8 cellular contexts compared by ENCODE assay signal in the genomic region with DNA sequence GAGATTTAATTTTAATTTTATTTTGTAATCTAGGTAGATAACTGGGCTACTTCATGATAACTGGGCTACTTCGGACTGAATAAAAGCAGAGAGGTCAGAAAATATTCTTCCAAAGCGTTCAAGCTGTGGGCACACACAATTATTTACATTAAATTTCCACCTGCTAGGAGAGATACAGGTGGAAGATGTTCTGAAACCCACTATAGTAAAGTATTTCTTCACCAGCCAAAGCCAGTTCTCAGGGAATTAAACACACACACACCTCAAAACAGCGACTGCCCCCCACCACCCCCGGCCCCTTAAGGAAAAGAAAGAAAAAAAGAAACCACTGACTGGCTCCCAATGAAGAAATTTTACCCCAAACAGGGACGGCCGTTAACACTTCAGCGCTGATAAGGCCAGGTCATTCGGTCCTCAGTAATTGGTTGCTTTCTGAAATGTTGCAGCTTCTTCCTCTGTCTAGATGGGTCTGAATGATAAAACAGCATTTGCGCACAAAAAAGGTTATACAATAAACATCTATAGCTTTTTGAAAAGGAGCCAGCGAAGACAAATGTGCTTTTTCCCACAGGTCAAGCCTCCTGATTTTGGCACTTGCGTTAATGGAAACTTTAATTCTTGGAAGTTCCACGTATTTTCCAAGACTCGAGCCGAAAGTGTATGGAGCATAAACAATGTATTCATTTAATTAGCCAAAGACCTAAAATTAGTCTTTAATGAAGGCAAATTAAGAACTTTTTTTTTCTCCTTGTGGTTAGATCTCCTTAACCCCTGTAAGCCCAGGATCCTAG. TPM values are rescaled to one million over a fixed set of nuclear protein-coding genes. Genes with fewer than 3 reads are reported as not detected.
A peak's percentile ranks its signal among the peaks of the same experiment; 100 is the strongest.
DNase-seq lines count a peak whose midpoint lies in the region; ATAC-seq and TF ChIP-seq lines count a peak whose summit lies in the region.

No MANE protein-coding gene starts in this region.

- peaks cover 6% of the 10 kb centered on the region for H3K4me1 ChIP-seq in CD8-positive, alpha-beta T cell (ENCODE audit: insufficient read depth, low read length)
- peaks cover 4% of the 10 kb centered on the region for H3K4me1 ChIP-seq in right cardiac atrium (ENCODE audit: control insufficient read depth, insufficient read depth, low read length)
- no peaks in the 10 kb centered on the region for H3K4me1 ChIP-seq in prostate gland (replicated peaks)

- no peaks in the 10 kb centered on the region for H3K9me3 Mint-ChIP-seq in CD8-positive, alpha-beta T cell
- no peaks in the 10 kb centered on the region for H3K9me3 Mint-ChIP-seq in activated T-helper 2 cell treated with anti-CD3 and anti-CD28 coated beads, Interferon-gamma antibody, Interleukin-2, Interleukin-4, amounts not matched to agents 10 μg/mL and 5 μg/mL and 100 μg/mL, durations not matched to agents 14 hours and 24 hours and 36 hours
- no peaks in the 10 kb centered on the region for H3K9me3 Mint-ChIP-seq in activated CD4-positive, alpha-beta T cell treated with anti-CD3 and anti-CD28 coated beads, Interleukin-2, amount 10 ng/mL, durations not matched to agents 7 days and 5 days

- POLR2A ChIA-PET in CD8-positive, alpha-beta T cell (lab: Charles Lee), result no interaction called here
- POLR2A ChIA-PET in activated CD4-positive, alpha-beta T cell treated with anti-CD3 and anti-CD28 coated beads, Interleukin-2, amount 10 ng/mL, durations not matched to agents 7 days and 5 days (lab: Charles Lee), result no interaction called here

- no peak for DNase-seq in CD8-positive, alpha-beta T cell
- DNase-seq in WERI-Rb-1, result no peak
- DNase-seq in right cardiac atrium, result no peak
- DNase-seq in prostate gland (ENCODE audit: low spot score), result no peak
- no peak for DNase-seq in COLO668 (lab: John Stamatoyannopoulos, UW; ENCODE audit: unreplicated experiment)
- no peak for DNase-seq in activated T-helper 2 cell treated with anti-CD3 and anti-CD28 coated beads, Interferon-gamma antibody, Interleukin-2, Interleukin-4, amounts not matched to agents 10 μg/mL and 5 μg/mL and 100 μg/mL, durations not matched to agents 14 hours and 24 hours and 36 hours (ENCODE audit: low spot score)
- no peak for DNase-seq in activated CD4-positive, alpha-beta T cell treated with anti-CD3 and anti-CD28 coated beads, Interleukin-2, amount 10 ng/mL, durations not matched to agents 7 days and 5 days

- CTCF ChIA-PET in CD8-positive, alpha-beta T cell (lab: Charles Lee), result no interaction called here
- CTCF ChIA-PET in activated CD4-positive, alpha-beta T cell treated with anti-CD3 and anti-CD28 coated beads, Interleukin-2, amount 10 ng/mL, durations not matched to agents 7 days and 5 days (lab: Charles Lee), result interaction anchor here (0.7 kb wide), 1 partner anchor 95 kb away, joined by 3 read pairs; no protein-coding TSS in a partner anchor

- no peak overlapping the region for H3K27ac ChIP-seq in CD8-positive, alpha-beta T cell (ENCODE audit: low read depth, low read length)
- H3K27ac ChIP-seq in WERI-Rb-1 (peak overlapping the region; percentile 28), right cardiac atrium (ENCODE audit: low read length) (peak overlapping the region; percentile 94), prostate gland (peak overlapping the region; percentile 51 to 76)

- no peak for TF ChIP-seq CTCF in CD8-positive, alpha-beta T cell (IDR thresholded peaks at IDR 0.05)
- TF ChIP-seq CTCF in WERI-Rb-1 (IDR thresholded peaks at IDR 0.05; ENCODE audit: low read depth, low read length) (no peak), prostate gland (IDR thresholded peaks at IDR 0.05) (no peak)

- H3K9me3 ChIP-seq in CD8-positive, alpha-beta T cell (ENCODE audit: low read length), result no peaks in the 10 kb centered on the region
- no peaks in the 10 kb centered on the region for H3K9me3 ChIP-seq in WERI-Rb-1 (ENCODE audit: severe bottlenecking)
- H3K9me3 ChIP-seq in right cardiac atrium (ENCODE audit: control insufficient read depth, low read length), result no peaks in the 10 kb centered on the region
- no peaks in the 10 kb centered on the region for H3K9me3 ChIP-seq in prostate gland

- no peak overlapping the region for H3K27ac Mint-ChIP-seq in CD8-positive, alpha-beta T cell
- no peak overlapping the region for H3K27ac Mint-ChIP-seq in activated T-helper 2 cell treated with anti-CD3 and anti-CD28 coated beads, Interferon-gamma antibody, Interleukin-2, Interleukin-4, amounts not matched to agents 10 μg/mL and 5 μg/mL and 100 μg/mL, durations not matched to agents 14 hours and 24 hours and 36 hours
- no peak overlapping the region for H3K27ac Mint-ChIP-seq in activated CD4-positive, alpha-beta T cell treated with anti-CD3 and anti-CD28 coated beads, Interleukin-2, amount 10 ng/mL, durations not matched to agents 7 days and 5 days

- TF ChIP-seq POLR2A in prostate gland (IDR thresholded peaks at IDR 0.05), result no peak

- H3K36me3 Mint-ChIP-seq in CD8-positive, alpha-beta T cell, result no peaks in the 10 kb centered on the region
- H3K36me3 Mint-ChIP-seq in activated T-helper 2 cell treated with anti-CD3 and anti-CD28 coated beads, Interferon-gamma antibody, Interleukin-2, Interleukin-4, amounts not matched to agents 10 μg/mL and 5 μg/mL and 100 μg/mL, durations not matched to agents 14 hours and 24 hours and 36 hours (ENCODE audit: low read depth), result no peaks in the 10 kb centered on the region
- H3K36me3 Mint-ChIP-seq in activated CD4-positive, alpha-beta T cell treated with anti-CD3 and anti-CD28 coated beads, Interleukin-2, amount 10 ng/mL, durations not matched to agents 7 days and 5 days (ENCODE audit: low read depth), result no peaks in the 10 kb centered on the region

- H3K4me3 Mint-ChIP-seq in CD8-positive, alpha-beta T cell, result peak overlapping the region; percentile 63
- no peak overlapping the region for H3K4me3 Mint-ChIP-seq in activated T-helper 2 cell treated with anti-CD3 and anti-CD28 coated beads, Interferon-gamma antibody, Interleukin-2, Interleukin-4, amounts not matched to agents 10 μg/mL and 5 μg/mL and 100 μg/mL, durations not matched to agents 14 hours and 24 hours and 36 hours (ENCODE audit: low read depth)
- H3K4me3 Mint-ChIP-seq in activated CD4-positive, alpha-beta T cell treated with anti-CD3 and anti-CD28 coated beads, Interleukin-2, amount 10 ng/mL, durations not matched to agents 7 days and 5 days, result no peak overlapping the region

- intact Hi-C loops in CD8-positive, alpha-beta T cell (cut with DNase I, micrococcal nuclease), result no loop called here
- intact Hi-C loops in right cardiac atrium (cut with DNase I), result loop anchor here in 1 of 4 donors (2.0 kb wide), 1 partner anchor 165 kb away; the partner anchor contains the start of gene ABCC9
- intact Hi-C loops in prostate gland (cut with DNase I), result loop anchor here (2.0 kb wide), 1 partner anchor 165 kb away; the partner anchor contains the start of gene ABCC9
- intact Hi-C loops in activated T-helper 2 cell treated with anti-CD3 and anti-CD28 coated beads, Interferon-gamma antibody, Interleukin-2, Interleukin-4, amounts not matched to agents 10 μg/mL and 5 μg/mL and 100 μg/mL, durations not matched to agents 14 hours and 24 hours and 36 hours (cut with micrococcal nuclease), result loop anchor here (5.0 kb wide), 1 partner anchor 167 kb away; the partner anchor contains the start of gene ABCC9

- no peak overlapping the region for H3K4me3 ChIP-seq in CD8-positive, alpha-beta T cell (ENCODE audit: low read depth, low read length)
- H3K4me3 ChIP-seq in WERI-Rb-1 (ENCODE audit: low read depth, low read length) (peak overlapping the region; percentile 88), right cardiac atrium (ENCODE audit: low read length) (peak overlapping the region; percentile 97), prostate gland (peak overlapping the region; percentile 42 to 45)

- no peaks in the 10 kb centered on the region for H3K36me3 ChIP-seq in CD8-positive, alpha-beta T cell (ENCODE audit: insufficient read depth, low read length)
- H3K36me3 ChIP-seq in WERI-Rb-1, result peaks cover 18% of the 10 kb centered on the region
- no peaks in the 10 kb centered on the region for H3K36me3 ChIP-seq in prostate gland

- WGBS in right cardiac atrium, result 12% methylated on average over 14 of the region's 14 CpGs
- WGBS in prostate gland, result 26% methylated on average over 14 of the region's 14 CpGs

- no peak for ATAC-seq in CD8-positive, alpha-beta T cell
- no peak for ATAC-seq in right cardiac atrium
- ATAC-seq in GM21576 (IDR thresholded peaks at IDR 0.05; ENCODE audit: unreplicated experiment), result no peak

- H3K27me3 Mint-ChIP-seq in CD8-positive, alpha-beta T cell (ENCODE audit: low read depth), result peaks cover 45% of the 10 kb centered on the region
- H3K27me3 Mint-ChIP-seq in activated T-helper 2 cell treated with anti-CD3 and anti-CD28 coated beads, Interferon-gamma antibody, Interleukin-2, Interleukin-4, amounts not matched to agents 10 μg/mL and 5 μg/mL and 100 μg/mL, durations not matched to agents 14 hours and 24 hours and 36 hours (ENCODE audit: low read depth), result peaks cover 55% of the 10 kb centered on the region
- H3K27me3 Mint-ChIP-seq in activated CD4-positive, alpha-beta T cell treated with anti-CD3 and anti-CD28 coated beads, Interleukin-2, amount 10 ng/mL, durations not matched to agents 7 days and 5 days, result peaks cover 64% of the 10 kb centered on the region

- H3K27me3 ChIP-seq in CD8-positive, alpha-beta T cell (ENCODE audit: insufficient read depth, low read length), result peaks cover 7% of the 10 kb centered on the region
- H3K27me3 ChIP-seq in WERI-Rb-1 (ENCODE audit: insufficient read depth, low read depth, severe bottlenecking) (no peaks in the 10 kb centered on the region), right cardiac atrium (ENCODE audit: control insufficient read depth, insufficient read depth) (no peaks in the 10 kb centered on the region), prostate gland (replicated peaks; ENCODE audit: insufficient read depth) (no peaks in the 10 kb centered on the region)

- peaks cover 15% of the 10 kb centered on the region for H3K4me1 Mint-ChIP-seq in CD8-positive, alpha-beta T cell (ENCODE audit: low read depth)
- H3K4me1 Mint-ChIP-seq in activated T-helper 2 cell treated with anti-CD3 and anti-CD28 coated beads, Interferon-gamma antibody, Interleukin-2, Interleukin-4, amounts not matched to agents 10 μg/mL and 5 μg/mL and 100 μg/mL, durations not matched to agents 14 hours and 24 hours and 36 hours (ENCODE audit: low read depth), result peaks cover 2% of the 10 kb centered on the region
- H3K4me1 Mint-ChIP-seq in activated CD4-positive, alpha-beta T cell treated with anti-CD3 and anti-CD28 coated beads, Interleukin-2, amount 10 ng/mL, durations not matched to agents 7 days and 5 days, result peaks cover 8% of the 10 kb centered on the region

RNA-seq across cellular contexts. Expression of gene KCNJ8, which starts 0.8 kb away (rescaled TPM):
- not detected for total RNA-seq in CD8-positive, alpha-beta T cell
- total RNA-seq in right cardiac atrium, result 10 to 100 TPM; 37.5 to 45.0 (median 40.4) TPM
- 25.7 TPM for polyA plus RNA-seq in right cardiac atrium
- 10 to 100 TPM in 1 of 2 donors, 1 to 10 TPM in 1; 9.2 to 10.3 TPM for total RNA-seq in prostate gland
- not detected in 2 replicates for total RNA-seq in activated T-helper 2 cell treated with anti-CD3 and anti-CD28 coated beads, Interferon-gamma antibody, Interleukin-2, Interleukin-4, amounts not matched to agents 10 μg/mL and 5 μg/mL and 100 μg/mL, durations not matched to agents 14 hours and 24 hours and 36 hours
- total RNA-seq in activated CD4-positive, alpha-beta T cell treated with anti-CD3 and anti-CD28 coated beads, Interleukin-2, amount 10 ng/mL, durations not matched to agents 7 days and 5 days, result not detected

Comparison
In these comparisons a context has a peak if more than half of its experiments do, and no peak if none do; other contexts are left out.
1. RNA of gene KCNJ8, which starts 0.8 kb away (total RNA-seq): 37.5 to 45.0 TPM in right cardiac atrium and 9.2 to 10.3 TPM in prostate gland; not detected in CD8-positive, alpha-beta T cell, not detected in activated T-helper 2 cell treated with anti-CD3 and anti-CD28 coated beads, Interferon-gamma antibody, Interleukin-2, Interleukin-4, amounts not matched to agents 10 μg/mL and 5 μg/mL and 100 μg/mL, durations not matched to agents 14 hours and 24 hours and 36 hours and not detected in activated CD4-positive, alpha-beta T cell treated with anti-CD3 and anti-CD28 coated beads, Interleukin-2, amount 10 ng/mL, durations not matched to agents 7 days and 5 days; every median in the first group is over 10 times any median in the second.
2. intact Hi-C loops: an anchor here in prostate gland (2.0 kb wide) and activated T-helper 2 cell treated with anti-CD3 and anti-CD28 coated beads, Interferon-gamma antibody, Interleukin-2, Interleukin-4, amounts not matched to agents 10 μg/mL and 5 μg/mL and 100 μg/mL, durations not matched to agents 14 hours and 24 hours and 36 hours (5.0 kb wide); none called in CD8-positive, alpha-beta T cell.